ENCODE assay signal across 9 cellular contexts in the genomic region with DNA sequence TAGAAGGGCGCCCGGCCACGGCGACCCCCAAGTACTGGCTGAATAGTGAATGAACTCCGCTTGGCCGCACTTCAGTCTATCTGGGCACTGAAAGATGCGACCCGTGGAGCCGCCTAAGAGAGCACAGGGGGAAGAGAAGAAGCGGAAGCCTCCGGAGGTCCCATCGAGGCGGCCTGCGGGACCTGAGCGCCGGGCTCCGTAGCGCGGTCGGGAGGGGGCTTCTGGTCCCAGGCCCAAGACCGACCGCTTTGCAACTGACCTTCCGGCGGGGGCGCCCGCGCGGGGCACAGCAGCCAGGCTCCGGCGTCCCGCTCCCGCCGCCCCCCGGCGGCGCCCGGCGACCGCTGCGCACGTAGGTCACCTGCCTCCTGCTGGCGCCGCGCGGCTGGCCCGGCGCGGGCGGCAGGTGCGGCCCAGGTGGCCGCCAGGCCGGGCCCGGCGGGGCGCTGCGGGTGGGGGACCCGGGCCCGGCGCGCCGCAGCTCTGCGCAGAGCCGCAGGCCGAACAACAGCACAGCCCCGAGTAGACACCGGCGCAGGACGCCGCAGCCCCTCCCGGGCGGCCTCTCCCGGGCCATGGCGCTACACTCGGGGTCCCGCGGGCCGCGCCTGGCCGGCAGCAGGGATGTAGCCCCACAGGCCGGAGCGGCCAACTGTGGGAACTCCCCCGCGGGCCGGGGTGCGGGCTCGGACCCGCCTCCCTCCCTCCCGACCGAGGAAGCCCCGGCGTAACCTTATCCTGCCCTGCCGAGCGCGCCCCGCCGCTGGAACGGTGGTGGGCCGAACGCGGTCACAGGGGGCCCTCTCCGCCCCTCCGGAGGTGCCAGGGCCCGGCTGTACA. TPM values are rescaled to one million over a fixed set of nuclear protein-coding genes. Genes with fewer than 3 reads are reported as not detected.
DNase-seq lines count a peak whose midpoint lies in the region; FAIRE-seq and TF ChIP-seq lines count a peak whose summit lies in the region.
"Had no signal": no experiment of that assay in that cellular context is flagged by ENCODE, and none has a peak within 500 bp of the region (broad histone marks: within the 10 kb centered on the region; RNA-seq: fewer than 3 reads in every experiment).

A gene with protein sequence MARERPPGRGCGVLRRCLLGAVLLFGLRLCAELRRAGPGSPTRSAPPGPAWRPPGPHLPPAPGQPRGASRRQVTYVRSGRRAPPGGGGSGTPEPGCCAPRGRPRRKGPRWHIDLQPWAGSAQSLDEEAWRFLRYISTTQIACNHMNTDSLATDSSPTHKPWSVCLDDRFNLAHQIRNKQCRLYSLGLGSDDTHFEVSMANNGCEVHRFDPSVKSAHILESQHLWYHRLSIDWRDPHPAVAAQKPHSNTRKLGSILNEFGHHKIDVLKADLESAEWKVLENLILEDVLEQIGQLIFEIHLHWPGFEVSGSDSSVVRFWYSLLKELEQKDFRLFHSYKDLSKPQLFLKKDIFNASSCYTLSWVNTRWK (minus strand): TSS at position 654 of the 840 bp plus-strand sequence. CDS start 77 bp downstream, at position 577.

- CTCF ChIA-PET in H1 (lab: Charles Lee; ENCODE audit: partially characterized antibody) = no interaction called here

- no peaks in the 10 kb centered on the region for H3K9me3 ChIP-seq in NT2/D1 (ENCODE audit: insufficient read depth, low read length)
- no peaks in the 10 kb centered on the region for H3K9me3 ChIP-seq in H1 (ENCODE audit: insufficient read depth in 2 of 2, low read depth in 1 of 2, low read length in 1 of 2)
- no peaks in the 10 kb centered on the region for H3K9me3 ChIP-seq in muscle layer of colon (ENCODE audit: low read length)

- POLR2A ChIA-PET in H1 (lab: Charles Lee; ENCODE audit: partially characterized antibody) = no interaction called here

- H3K23me2 ChIP-seq in H1 (ENCODE audit: low read depth, low read length) = peaks cover 4% of the 10 kb centered on the region; the same call in 1 of the 2 replicates

- H3K4ac ChIP-seq in H1 (replicated peaks; ENCODE audit: insufficient read length, low read depth, low read length) = no peak within 1 kb of the TSS

- TF ChIP-seq RAD21 in H1 (IDR thresholded peaks at IDR 0.05 in 1 of 2, conservative IDR thresholded peaks at IDR 0.05 in 1 of 2; ENCODE audit: low read depth in 2 of 2, low read length in 2 of 2) = peak in 1 of 2 experiments; percentile 3; a peak in 1 of 4 replicates

- H4K91ac ChIP-seq in H1 (replicated peaks; ENCODE audit: insufficient read length, low read length) = peak within 1 kb of the TSS; percentile 58

- DNase-seq in DMS 273 (lab: John Stamatoyannopoulos, UW; ENCODE audit: unreplicated experiment) (peak; percentile 77), DMS 273 treated with DMSO at 0.1 percent for 48 hours (lab: John Stamatoyannopoulos, UW) (no peak), NT2/D1 (ENCODE audit: low read depth, low spot score) (no peak), H1 (ENCODE audit: low read depth in 1 of 2, low spot score in 2 of 2) (peak in 1 of 2 experiments; percentile 72), NCI-H226 (no peak), HT-29 (ENCODE audit: low spot score) (no peak), NCI-H1436 (lab: John Stamatoyannopoulos, UW) (no peak)

- H3K79me1 ChIP-seq in H1 (ENCODE audit: low read depth, low read length) = no peaks in the 10 kb centered on the region

- H3K4me3 ChIP-seq in NT2/D1 (ENCODE audit: insufficient read length, low read depth) (peak within 1 kb of the TSS; percentile 51), H1 (ENCODE audit: extremely low read depth in 1 of 4, insufficient read depth in 2 of 4, low read depth in 3 of 4, low read length in 4 of 4) (peak within 1 kb of the TSS; percentile 40 to 67 (median 64)), muscle layer of colon (ENCODE audit: low read depth in 1 of 2, low read length in 2 of 2) (peak within 1 kb of the TSS; percentile 63 to 80)

- H4K20me1 ChIP-seq in H1 (replicated peaks in 1 of 2; ENCODE audit: control insufficient read depth in 1 of 2, insufficient read depth in 2 of 2, low read length in 2 of 2) = no peaks in the 10 kb centered on the region

- H4K5ac ChIP-seq in H1 (ENCODE audit: insufficient read length, low read depth, low read length) = no peak within 1 kb of the TSS

- no peak within 1 kb of the TSS for H3K23ac ChIP-seq in H1 (ENCODE audit: insufficient read length)

- peak within 1 kb of the TSS; percentile 95 for H2AFZ ChIP-seq in H1 (ENCODE audit: low read length)

- H3K56ac ChIP-seq in H1 (replicated peaks; ENCODE audit: insufficient read length, low read depth, low read length) = no peak within 1 kb of the TSS

- no peak for TF ChIP-seq POLR2A in H1 (IDR thresholded peaks at IDR 0.05; ENCODE audit: control extremely low read depth in 1 of 2, low read depth in 2 of 2, low read length in 2 of 2)

- H3K18ac ChIP-seq in H1 (ENCODE audit: extremely low read depth, low read length) = 0 out of 2 replicates have a peak within 1 kb of the TSS, but pooled peaks have one; percentile 1

- H3K27me3 ChIP-seq in NT2/D1 (ENCODE audit: insufficient read depth, insufficient read length) (peaks cover 32% of the 10 kb centered on the region), H1 (replicated peaks in 1 of 4; ENCODE audit: control insufficient read depth in 3 of 4, extremely low read depth in 1 of 4, insufficient read depth in 3 of 4, low read length in 3 of 4) (peaks cover 8 to 24% (median 18%) of the 10 kb centered on the region in 4 experiments), muscle layer of colon (ENCODE audit: control insufficient read depth in 1 of 2, insufficient read depth in 2 of 2, low read length in 2 of 2) (no peaks in the 10 kb centered on the region)

- peak within 1 kb of the TSS; percentile 78 for H2BK12ac ChIP-seq in H1 (ENCODE audit: low read depth, low read length)

- WGBS in H1 (ENCODE audit: extremely low coverage in 1 of 2, insufficient coverage in 1 of 2, insufficient read length in 1 of 2, insufficient replicate concordance in 2 of 2, low coverage in 1 of 2, low lambda C conversion rate in 2 of 2, missing lambda C conversion rate in 1 of 2), 2 experiments = 2% methylated on average over 69 of the region's 103 CpGs; no CpG with 5 or more reads in 1 of the 2 experiments

- H3K79me2 ChIP-seq in H1 (ENCODE audit: control insufficient read depth in 1 of 2, insufficient read depth in 2 of 2, low read length in 2 of 2) = no peaks in the 10 kb centered on the region

- no peak within 1 kb of the TSS for H2BK5ac ChIP-seq in H1 (ENCODE audit: low read depth, low read length)

- H3K9ac ChIP-seq in NT2/D1 (ENCODE audit: insufficient read length, low read depth) (peak within 1 kb of the TSS; percentile 61), H1 (replicated peaks in 1 of 4; ENCODE audit: extremely low read depth in 1 of 4, low read depth in 3 of 4, low read length in 3 of 4) (peak within 1 kb of the TSS in 1 of 4 experiments; percentile 42; a peak in 1 of 7 replicates), muscle layer of colon (ENCODE audit: low read length) (peak within 1 kb of the TSS; percentile 79)

- H3K27ac ChIP-seq in H1 (ENCODE audit: low read depth, low read length) (no peak within 1 kb of the TSS), muscle layer of colon (ENCODE audit: low read depth, low read length) (peak within 1 kb of the TSS; percentile 99)

- peak within 1 kb of the TSS; percentile 75 to 88 for H3K4me2 ChIP-seq in H1 (ENCODE audit: insufficient read depth in 1 of 2, low read depth in 2 of 2, low read length in 2 of 2)

- H2BK120ac ChIP-seq in H1 (replicated peaks; ENCODE audit: low read depth, low read length) = no peak within 1 kb of the TSS

- H3K14ac ChIP-seq in H1 (ENCODE audit: insufficient read length) = no peak within 1 kb of the TSS

- TF ChIP-seq EP300 in H1 (IDR thresholded peaks at IDR 0.05; ENCODE audit: borderline replicate concordance in 1 of 2, low read depth in 2 of 2, low read length in 2 of 2) = no peak

- H3K4me1 ChIP-seq in NT2/D1 (ENCODE audit: insufficient read depth, insufficient read length) (peaks cover 6% of the 10 kb centered on the region), H1 (replicated peaks in 1 of 4; ENCODE audit: control insufficient read depth in 3 of 4, insufficient read depth in 4 of 4, low read length in 3 of 4) (peaks cover 13 to 27% (median 20%) of the 10 kb centered on the region in 4 experiments), muscle layer of colon (ENCODE audit: insufficient read depth, low read length) (peaks cover 54% of the 10 kb centered on the region)

- H2BK15ac ChIP-seq in H1 (ENCODE audit: low read length) = no peak within 1 kb of the TSS

- TF ChIP-seq CTCF in H1 (IDR thresholded peaks at IDR 0.05; ENCODE audit: control extremely low read depth in 1 of 3, insufficient read depth in 1 of 3, low read depth in 1 of 3, low read length in 3 of 3) = peak in 2 of 3 experiments; percentile 2 to 6; a peak in 2 of 4 replicates

- no peak within 1 kb of the TSS for H2AK5ac ChIP-seq in H1 (ENCODE audit: low read depth, low read length)

- H3K36me3 ChIP-seq in NT2/D1 (ENCODE audit: insufficient read depth, insufficient read length, low read length) = no peaks in the 10 kb centered on the region
- H3K36me3 ChIP-seq in H1 (ENCODE audit: control insufficient read depth in 2 of 4, insufficient read depth in 4 of 4, low read length in 3 of 4) = no peaks in the 10 kb centered on the region
- no peaks in the 10 kb centered on the region for H3K36me3 ChIP-seq in muscle layer of colon (ENCODE audit: insufficient read depth, low read length)

- peak within 1 kb of the TSS; percentile 63 for H4K8ac ChIP-seq in H1 (ENCODE audit: extremely low read depth, insufficient read depth, low read length)

- FAIRE-seq in H1 (lab: Jason Lieb, UNC) = no peak
- FAIRE-seq: A204.1 had no signal

- no peak within 1 kb of the TSS for H2BK20ac ChIP-seq in H1 (ENCODE audit: low read length)

TF ChIP-seq in H1, 55 proteins besides CTCF, POLR2A, EP300 and RAD21 (continues in another document):
- peak; percentile 73 for TF ChIP-seq KDM4A (IDR thresholded peaks at IDR 0.05; ENCODE audit: low read depth, low read length, severe bottlenecking)
- peak; percentile 58 for TF ChIP-seq EZH2 (IDR thresholded peaks at IDR 0.05; ENCODE audit: low read depth, low read length, severe bottlenecking)
- no peak for TF ChIP-seq POU5F1 (IDR thresholded peaks at IDR 0.05; ENCODE audit: low read depth, low read length)
- peak; percentile 66 for TF ChIP-seq SUZ12 (IDR thresholded peaks at IDR 0.05; ENCODE audit: low read length)
- TF ChIP-seq RFX5 (IDR thresholded peaks at IDR 0.05; ENCODE audit: borderline replicate concordance, low read depth, low read length) = no peak
- no peak for TF ChIP-seq KDM5A (IDR thresholded peaks at IDR 0.05; ENCODE audit: low read length)

RNA-seq across cellular contexts. Expression of the gene that starts here (rescaled TPM):
- total RNA-seq in H1 (2021; fragmentation: NEBNext Ultra II Directional; extraction: Animal tissue kit (Norgen Biotek cat#: 25700)) = 0.39 and 0.44 TPM in 2 replicates
- 0.17 and 0.30 TPM in 2 replicates for polyA plus RNA-seq in H1 (2011; rRNA removed)
- polyA plus RNA-seq in H1 (2011; cell fraction: cytosol; rRNA removed) = 0.27 TPM
- 0.73 TPM for polyA plus RNA-seq in H1 (2011; cell fraction: nucleus; rRNA removed)
- polyA plus RNA-seq in H1 (2012, experiment 1 of 2) = 0.16 to 0.28 TPM (median 0.20 TPM) in 3 of 4 replicates, not detected in the other
- not detected for polyA plus RNA-seq in H1 (2012, experiment 2 of 2)
- polyA plus RNA-seq in H1 (2013, experiment 1 of 2) = 0.08 TPM
- polyA plus RNA-seq in H1 (2013, experiment 2 of 2) = 0.17 TPM
- 1.2 and 2.6 TPM in 2 replicates for polyA minus RNA-seq in H1 (2011; rRNA and poly(A)+ RNA removed)
- polyA minus RNA-seq in H1 (2011; cell fraction: cytosol; rRNA and poly(A)+ RNA removed) = not detected
- polyA minus RNA-seq in H1 (2011; cell fraction: nucleus; rRNA and poly(A)+ RNA removed) = 5.0 TPM
- total RNA-seq in HT-29 (2014; rRNA removed; shearing (Covaris generic)) = not detected in 2 replicates
